ENCODE assay signal across 26 cellular contexts in the genomic region with DNA sequence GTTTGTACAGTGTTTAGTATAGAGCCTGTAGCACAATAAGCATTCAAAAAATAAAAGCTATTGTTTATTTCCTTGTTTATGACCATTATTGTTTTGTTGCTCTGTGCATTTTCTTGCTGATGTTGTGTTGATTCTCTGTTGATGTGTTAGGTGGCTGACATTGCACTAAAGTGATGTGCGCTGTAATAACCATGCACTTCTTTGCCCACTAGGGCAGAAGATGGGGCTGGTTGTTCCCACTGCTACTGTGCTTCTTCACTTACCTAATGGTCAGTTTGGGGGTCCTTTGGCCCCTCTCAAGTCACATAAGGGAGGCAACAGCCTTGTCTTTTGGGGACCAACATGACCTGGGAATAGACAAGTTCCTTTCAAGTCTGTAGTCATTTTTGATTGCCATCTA. TPM values are rescaled to one million over a fixed set of nuclear protein-coding genes. Genes with fewer than 3 reads are reported as not detected.
"Had no signal": no experiment of that assay in that cellular context is flagged by ENCODE, and none has a peak within 500 bp of the region (broad histone marks: within the 10 kb centered on the region; RNA-seq: fewer than 3 reads in every experiment).

No MANE protein-coding gene starts in this region.

- H3K36me3 ChIP-seq: lower lobe of right lung, prostate gland, right atrium auricular region, tibial artery, uterus had no signal

- H3K9me3 ChIP-seq: lower lobe of right lung, prostate gland, right atrium auricular region, testis, tibial artery, uterus had no signal

- H3K36me3 Mint-ChIP-seq: stimulated activated effector memory CD8-positive, alpha-beta T cell treated with anti-CD3 and anti-CD28 coated beads, Interleukin-12 subunit alpha, Interleukin-12 subunit beta, amount 100 ng/mL, for 72 hours; type B pancreatic cell had no signal

- H3K4me3 Mint-ChIP-seq: naive thymus-derived CD8-positive, alpha-beta T cell; nephron progenitor cell; stimulated activated effector memory CD8-positive, alpha-beta T cell treated with anti-CD3 and anti-CD28 coated beads, Interleukin-12 subunit alpha, Interleukin-12 subunit beta, amount 100 ng/mL, for 72 hours; type B pancreatic cell had no signal

- FAIRE-seq: endometrium, frontal cortex, keratinocyte had no signal

- H3K4me3 ChIP-seq: coronary artery, lower lobe of right lung, prostate gland, right atrium auricular region, smooth muscle cell, testis, tibial artery, uterus had no signal

- ATAC-seq: left ventricle myocardium superior; lower lobe of right lung; naive thymus-derived CD8-positive, alpha-beta T cell; sciatic nerve; stimulated activated effector memory CD8-positive, alpha-beta T cell treated with anti-CD3 and anti-CD28 coated beads, Interleukin-12 subunit alpha, Interleukin-12 subunit beta, amount 100 ng/mL, for 72 hours; stimulated activated naive CD8-positive, alpha-beta T cell treated with anti-CD3 and anti-CD28 coated beads, Interleukin-15, Interleukin-2, amounts not matched to agents 100 U/mL and 50 U/mL, for 24 hours had no signal

- H3K9me3 Mint-ChIP-seq: nephron progenitor cell, type B pancreatic cell had no signal

- DNase-seq: dermis blood vessel endothelial cell; effector memory CD4-positive, alpha-beta T cell; head of caudate nucleus; left ventricle myocardium superior; lower lobe of right lung; naive thymus-derived CD8-positive, alpha-beta T cell; nephron progenitor cell; nucleus accumbens; stimulated activated CD4-positive, alpha-beta T cell treated with anti-CD3 and anti-CD28 coated beads, Interleukin-12 subunit alpha, Interleukin-12 subunit beta, amount 100 ng/mL, for 4 hours; stimulated activated CD4-positive, alpha-beta T cell treated with anti-CD3 and anti-CD28 coated beads, Interleukin-1b, Interleukin-23, amount 100 ng/mL, for 48 hours; stimulated activated CD4-positive, alpha-beta T cell treated with anti-CD3 and anti-CD28 coated beads, Interleukin-4, amount 100 ng/mL, for 24 hours; stimulated activated naive CD8-positive, alpha-beta T cell treated with anti-CD3 and anti-CD28 coated beads, Interleukin-15, Interleukin-2, amounts not matched to agents 100 U/mL and 50 U/mL, for 24 hours; substantia nigra; testis; tibial artery; uterus had no signal

- H3K27me3 ChIP-seq: right atrium auricular region, testis, tibial artery, uterus had no signal

- H3K4me1 Mint-ChIP-seq: naive thymus-derived CD8-positive, alpha-beta T cell; nephron progenitor cell; stimulated activated effector memory CD8-positive, alpha-beta T cell treated with anti-CD3 and anti-CD28 coated beads, Interleukin-12 subunit alpha, Interleukin-12 subunit beta, amount 100 ng/mL, for 72 hours had no signal

- H3K4me1 ChIP-seq: lower lobe of right lung, prostate gland, right atrium auricular region, testis, tibial artery had no signal

- H3K27ac Mint-ChIP-seq: naive thymus-derived CD8-positive, alpha-beta T cell; nephron progenitor cell; stimulated activated effector memory CD8-positive, alpha-beta T cell treated with anti-CD3 and anti-CD28 coated beads, Interleukin-12 subunit alpha, Interleukin-12 subunit beta, amount 100 ng/mL, for 72 hours; type B pancreatic cell had no signal

- H3K27ac ChIP-seq: coronary artery, lower lobe of right lung, prostate gland, right atrium auricular region, testis, tibial artery, uterus had no signal

RNA-seq across cellular contexts. Expression of gene SCG2, which starts 6.0 kb away (rescaled TPM):
- total RNA-seq: left ventricle myocardium superior; naive thymus-derived CD8-positive, alpha-beta T cell had no signal
- polyA plus RNA-seq: naive thymus-derived CD8-positive, alpha-beta T cell had no signal
